Comparison of ENCODE assay signal across 1 cellular context in the genomic region with DNA sequence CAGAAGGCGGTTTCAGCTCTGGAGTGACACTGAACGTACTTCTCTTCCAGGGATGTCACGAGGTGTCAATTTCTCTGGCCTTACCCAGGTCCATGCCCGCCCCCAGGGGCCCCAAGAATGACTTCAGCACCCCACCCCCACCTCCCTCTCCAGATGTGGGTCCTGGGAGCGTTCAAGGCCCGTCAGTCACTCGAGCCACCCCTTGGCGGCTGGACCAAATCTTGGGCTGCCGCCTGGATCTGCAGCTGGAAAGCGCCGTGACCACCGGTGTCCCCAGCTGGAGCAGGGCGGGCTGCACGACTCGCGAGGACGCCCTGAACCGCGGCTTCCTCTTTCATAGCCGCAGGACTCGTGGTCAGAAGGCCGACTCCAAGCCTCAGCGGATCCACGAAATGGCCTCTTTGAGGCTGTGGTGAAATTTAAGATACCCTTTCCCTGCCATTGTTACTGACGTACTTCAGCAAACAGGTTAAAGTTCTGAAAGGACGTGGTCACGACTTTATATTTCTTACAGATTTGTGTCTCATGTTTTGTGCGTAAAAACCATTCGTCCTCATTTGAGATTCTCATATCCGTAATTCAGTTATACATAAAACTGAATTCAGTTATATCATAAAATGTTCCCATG.
TF ChIP-seq lines count a peak whose summit lies in the region.

No MANE protein-coding gene starts in this region.

TF ChIP-seq in K562, 482 proteins besides CTCF, POLR2A, EP300 and RAD21 (continued from another document and continues in another):
- TF ChIP-seq, protein P1, sequence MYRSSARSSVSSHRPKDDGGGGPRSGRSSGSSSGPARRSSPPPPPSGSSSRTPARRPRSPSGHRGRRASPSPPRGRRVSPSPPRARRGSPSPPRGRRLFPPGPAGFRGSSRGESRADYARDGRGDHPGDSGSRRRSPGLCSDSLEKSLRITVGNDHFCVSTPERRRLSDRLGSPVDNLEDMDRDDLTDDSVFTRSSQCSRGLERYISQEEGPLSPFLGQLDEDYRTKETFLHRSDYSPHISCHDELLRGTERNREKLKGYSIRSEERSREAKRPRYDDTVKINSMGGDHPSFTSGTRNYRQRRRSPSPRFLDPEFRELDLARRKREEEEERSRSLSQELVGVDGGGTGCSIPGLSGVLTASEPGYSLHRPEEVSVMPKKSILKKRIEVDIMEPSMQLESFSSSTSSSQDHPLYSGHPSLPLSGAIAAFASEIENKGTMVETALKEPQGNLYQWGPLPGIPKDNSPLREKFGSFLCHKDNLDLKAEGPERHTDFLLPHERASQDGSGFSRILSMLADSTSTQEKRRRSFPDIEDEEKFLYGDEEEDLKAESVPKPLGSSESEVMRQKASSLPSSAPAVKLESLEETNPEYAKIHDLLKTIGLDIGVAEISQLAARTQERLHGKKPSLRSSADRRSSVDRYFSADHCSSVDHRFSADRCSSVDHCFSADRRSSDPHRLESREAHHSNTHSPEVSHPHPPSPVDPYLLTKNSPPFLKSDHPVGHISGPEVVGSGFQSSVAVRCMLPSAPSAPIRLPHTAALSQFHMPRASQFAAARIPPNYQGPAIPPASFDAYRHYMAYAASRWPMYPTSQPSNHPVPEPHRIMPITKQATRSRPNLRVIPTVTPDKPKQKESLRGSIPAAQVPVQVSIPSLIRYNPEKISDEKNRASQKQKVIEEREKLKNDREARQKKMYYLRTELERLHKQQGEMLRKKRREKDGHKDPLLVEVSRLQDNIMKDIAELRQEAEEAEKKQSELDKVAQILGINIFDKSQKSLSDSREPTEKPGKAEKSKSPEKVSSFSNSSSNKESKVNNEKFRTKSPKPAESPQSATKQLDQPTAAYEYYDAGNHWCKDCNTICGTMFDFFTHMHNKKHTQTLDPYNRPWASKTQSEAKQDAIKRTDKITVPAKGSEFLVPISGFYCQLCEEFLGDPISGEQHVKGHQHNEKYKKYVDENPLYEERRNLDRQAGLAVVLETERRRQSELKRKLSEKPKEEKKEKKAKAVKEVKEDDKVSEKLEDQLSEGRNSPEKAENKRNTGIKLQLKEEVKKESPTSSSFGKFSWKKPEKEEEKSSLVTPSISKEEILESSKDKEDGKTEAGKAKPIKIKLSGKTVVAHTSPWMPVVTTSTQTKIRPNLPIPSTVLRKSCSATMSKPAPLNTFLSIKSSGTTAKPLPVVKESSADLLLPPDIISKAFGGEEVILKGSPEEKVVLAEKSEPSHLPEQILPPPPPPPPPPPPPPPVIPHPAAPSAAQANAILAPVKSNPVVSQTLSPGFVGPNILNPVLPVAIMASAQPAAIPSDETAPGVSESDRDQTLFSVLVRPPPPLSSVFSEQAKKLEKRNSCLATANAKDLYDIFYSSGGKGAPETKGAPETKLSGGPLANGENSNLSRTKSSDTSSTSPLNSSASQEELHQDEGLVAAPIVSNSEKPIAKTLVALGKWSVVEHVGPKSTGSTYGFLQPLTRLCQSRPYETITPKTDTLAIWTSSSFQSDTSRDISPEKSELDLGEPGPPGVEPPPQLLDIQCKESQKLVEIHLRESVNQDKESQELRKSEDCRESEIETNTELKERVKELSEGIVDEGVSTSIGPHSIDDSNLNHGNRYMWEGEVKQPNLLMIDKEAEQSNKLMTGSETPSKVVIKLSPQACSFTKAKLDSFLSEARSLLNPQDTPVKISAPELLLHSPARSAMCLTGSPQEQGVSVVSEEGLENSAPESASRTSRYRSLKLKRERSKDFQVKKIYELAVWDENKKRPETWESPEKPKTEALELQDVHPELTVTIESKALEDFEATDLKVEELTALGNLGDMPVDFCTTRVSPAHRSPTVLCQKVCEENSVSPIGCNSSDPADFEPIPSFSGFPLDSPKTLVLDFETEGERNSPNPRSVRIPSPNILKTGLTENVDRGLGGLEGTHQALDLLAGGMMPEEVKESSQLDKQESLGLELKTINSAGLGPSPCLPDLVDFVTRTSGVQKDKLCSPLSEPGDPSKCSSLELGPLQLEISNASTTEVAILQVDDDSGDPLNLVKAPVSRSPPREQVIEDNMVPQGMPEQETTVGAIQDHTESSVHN (IDR thresholded peaks at IDR 0.05; ENCODE audit: borderline replicate concordance in 1 of 2, low read depth in 1 of 2), result peak in 1 of 2 experiments; percentile 66; a peak in 2 of 4 replicates
- peak; percentile 75 to 84 for TF ChIP-seq TRIM24 (IDR thresholded peaks at IDR 0.05)
- TF ChIP-seq, protein P2, sequence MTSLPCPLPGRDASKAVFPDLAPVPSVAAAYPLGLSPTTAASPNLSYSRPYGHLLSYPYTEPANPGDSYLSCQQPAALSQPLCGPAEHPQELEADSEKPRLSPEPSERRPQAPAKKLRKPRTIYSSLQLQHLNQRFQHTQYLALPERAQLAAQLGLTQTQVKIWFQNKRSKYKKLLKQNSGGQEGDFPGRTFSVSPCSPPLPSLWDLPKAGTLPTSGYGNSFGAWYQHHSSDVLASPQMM (CRISPR knock-in tag; IDR thresholded peaks at IDR 0.05), result no peak
- TF ChIP-seq, protein P3, sequence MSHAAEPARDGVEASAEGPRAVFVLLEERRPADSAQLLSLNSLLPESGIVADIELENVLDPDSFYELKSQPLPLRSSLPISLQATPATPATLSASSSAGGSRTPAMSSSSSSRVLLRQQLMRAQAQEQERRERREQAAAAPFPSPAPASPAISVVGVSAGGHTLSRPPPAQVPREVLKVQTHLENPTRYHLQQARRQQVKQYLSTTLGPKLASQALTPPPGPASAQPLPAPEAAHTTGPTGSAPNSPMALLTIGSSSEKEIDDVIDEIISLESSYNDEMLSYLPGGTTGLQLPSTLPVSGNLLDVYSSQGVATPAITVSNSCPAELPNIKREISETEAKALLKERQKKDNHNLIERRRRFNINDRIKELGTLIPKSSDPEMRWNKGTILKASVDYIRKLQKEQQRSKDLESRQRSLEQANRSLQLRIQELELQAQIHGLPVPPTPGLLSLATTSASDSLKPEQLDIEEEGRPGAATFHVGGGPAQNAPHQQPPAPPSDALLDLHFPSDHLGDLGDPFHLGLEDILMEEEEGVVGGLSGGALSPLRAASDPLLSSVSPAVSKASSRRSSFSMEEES (CRISPR knock-in tag; IDR thresholded peaks at IDR 0.05), result peak; percentile 90
- no peak for TF ChIP-seq TGIF2 (CRISPR knock-in tag; IDR thresholded peaks at IDR 0.05)
- 0 out of 2 replicates have a peak, but pooled peaks have one; percentile 20 for TF ChIP-seq PML (IDR thresholded peaks at IDR 0.05; ENCODE audit: low read length)
- TF ChIP-seq SNRNP70 (optimal IDR thresholded peaks at IDR 0.05; ENCODE audit: low read depth, low read length), result no peak
- TF ChIP-seq, protein P4, sequence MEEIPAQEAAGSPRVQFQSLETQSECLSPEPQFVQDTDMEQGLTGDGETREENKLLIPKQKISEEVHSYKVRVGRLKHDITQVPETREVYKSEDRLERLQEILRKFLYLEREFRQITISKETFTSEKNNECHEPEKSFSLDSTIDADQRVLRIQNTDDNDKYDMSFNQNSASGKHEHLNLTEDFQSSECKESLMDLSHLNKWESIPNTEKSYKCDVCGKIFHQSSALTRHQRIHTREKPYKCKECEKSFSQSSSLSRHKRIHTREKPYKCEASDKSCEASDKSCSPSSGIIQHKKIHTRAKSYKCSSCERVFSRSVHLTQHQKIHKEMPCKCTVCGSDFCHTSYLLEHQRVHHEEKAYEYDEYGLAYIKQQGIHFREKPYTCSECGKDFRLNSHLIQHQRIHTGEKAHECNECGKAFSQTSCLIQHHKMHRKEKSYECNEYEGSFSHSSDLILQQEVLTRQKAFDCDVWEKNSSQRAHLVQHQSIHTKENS (CRISPR knock-in tag; IDR thresholded peaks at IDR 0.05), result no peak
- no peak; the same call in 1 of the 2 replicates for TF ChIP-seq BHLHE40 (IDR thresholded peaks at IDR 0.05; ENCODE audit: low read length)
- peak; percentile 27; the same call in 1 of the 2 replicates for TF ChIP-seq GATAD2A (IDR thresholded peaks at IDR 0.05)
- peak; percentile 44 for TF ChIP-seq MBD2 (IDR thresholded peaks at IDR 0.05; ENCODE audit: borderline replicate concordance, low read depth)
- TF ChIP-seq SAFB2 (IDR thresholded peaks at IDR 0.05; ENCODE audit: borderline replicate concordance, low read depth, low read length, severe bottlenecking), result no peak
- TF ChIP-seq, protein P5, sequence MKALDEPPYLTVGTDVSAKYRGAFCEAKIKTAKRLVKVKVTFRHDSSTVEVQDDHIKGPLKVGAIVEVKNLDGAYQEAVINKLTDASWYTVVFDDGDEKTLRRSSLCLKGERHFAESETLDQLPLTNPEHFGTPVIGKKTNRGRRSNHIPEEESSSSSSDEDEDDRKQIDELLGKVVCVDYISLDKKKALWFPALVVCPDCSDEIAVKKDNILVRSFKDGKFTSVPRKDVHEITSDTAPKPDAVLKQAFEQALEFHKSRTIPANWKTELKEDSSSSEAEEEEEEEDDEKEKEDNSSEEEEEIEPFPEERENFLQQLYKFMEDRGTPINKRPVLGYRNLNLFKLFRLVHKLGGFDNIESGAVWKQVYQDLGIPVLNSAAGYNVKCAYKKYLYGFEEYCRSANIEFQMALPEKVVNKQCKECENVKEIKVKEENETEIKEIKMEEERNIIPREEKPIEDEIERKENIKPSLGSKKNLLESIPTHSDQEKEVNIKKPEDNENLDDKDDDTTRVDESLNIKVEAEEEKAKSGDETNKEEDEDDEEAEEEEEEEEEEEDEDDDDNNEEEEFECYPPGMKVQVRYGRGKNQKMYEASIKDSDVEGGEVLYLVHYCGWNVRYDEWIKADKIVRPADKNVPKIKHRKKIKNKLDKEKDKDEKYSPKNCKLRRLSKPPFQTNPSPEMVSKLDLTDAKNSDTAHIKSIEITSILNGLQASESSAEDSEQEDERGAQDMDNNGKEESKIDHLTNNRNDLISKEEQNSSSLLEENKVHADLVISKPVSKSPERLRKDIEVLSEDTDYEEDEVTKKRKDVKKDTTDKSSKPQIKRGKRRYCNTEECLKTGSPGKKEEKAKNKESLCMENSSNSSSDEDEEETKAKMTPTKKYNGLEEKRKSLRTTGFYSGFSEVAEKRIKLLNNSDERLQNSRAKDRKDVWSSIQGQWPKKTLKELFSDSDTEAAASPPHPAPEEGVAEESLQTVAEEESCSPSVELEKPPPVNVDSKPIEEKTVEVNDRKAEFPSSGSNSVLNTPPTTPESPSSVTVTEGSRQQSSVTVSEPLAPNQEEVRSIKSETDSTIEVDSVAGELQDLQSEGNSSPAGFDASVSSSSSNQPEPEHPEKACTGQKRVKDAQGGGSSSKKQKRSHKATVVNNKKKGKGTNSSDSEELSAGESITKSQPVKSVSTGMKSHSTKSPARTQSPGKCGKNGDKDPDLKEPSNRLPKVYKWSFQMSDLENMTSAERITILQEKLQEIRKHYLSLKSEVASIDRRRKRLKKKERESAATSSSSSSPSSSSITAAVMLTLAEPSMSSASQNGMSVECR (CRISPR knock-in tag; IDR thresholded peaks at IDR 0.05), result no peak
- TF ChIP-seq FOXA1 (IDR thresholded peaks at IDR 0.05; ENCODE audit: borderline replicate concordance), result no peak
- TF ChIP-seq ZNF12 (CRISPR knock-in tag; IDR thresholded peaks at IDR 0.05), result 0 out of 2 replicates have a peak, but pooled peaks have one; percentile 19
- peak; percentile 57; the same call in 1 of the 2 replicates for TF ChIP-seq DIDO1 (tag; IDR thresholded peaks at IDR 0.05; ENCODE audit: low read depth)
- TF ChIP-seq ZNF589 (CRISPR knock-in tag; IDR thresholded peaks at IDR 0.05; ENCODE audit: low read depth), result peak; percentile 78
- TF ChIP-seq ZNF23 (CRISPR knock-in tag; IDR thresholded peaks at IDR 0.05), result no peak
- TF ChIP-seq ZBTB7A (IDR thresholded peaks at IDR 0.05; ENCODE audit: borderline replicate concordance, control insufficient read depth, low read depth, low read length), result peak; percentile 37; the same call in 1 of the 2 replicates
- no peak; the same call in 1 of the 2 replicates for TF ChIP-seq ZBTB17 (CRISPR knock-in tag; IDR thresholded peaks at IDR 0.05)
- no peak; the same call in 1 of the 2 replicates for TF ChIP-seq SUPT5H (IDR thresholded peaks at IDR 0.05)
- TF ChIP-seq HDGF (IDR thresholded peaks at IDR 0.05), result no peak
- TF ChIP-seq ZNF217 (CRISPR knock-in tag; IDR thresholded peaks at IDR 0.05), result no peak
- TF ChIP-seq FIP1L1 (IDR thresholded peaks at IDR 0.05; ENCODE audit: low read depth, low read length, poor library complexity, severe bottlenecking), result no peak
- peak; percentile 26 for TF ChIP-seq SOX6 (IDR thresholded peaks at IDR 0.05)
- TF ChIP-seq SMAD4 (CRISPR knock-in tag; conservative IDR thresholded peaks at IDR 0.05), result peak; percentile 13; the same call in 1 of the 2 replicates
- no peak for TF ChIP-seq ZSCAN32 (CRISPR knock-in tag; IDR thresholded peaks at IDR 0.05)
- TF ChIP-seq ADNP (tag; IDR thresholded peaks at IDR 0.05), result no peak
- TF ChIP-seq PURB (CRISPR knock-in tag; IDR thresholded peaks at IDR 0.05; ENCODE audit: low read depth), result no peak
- no peak for TF ChIP-seq EHMT2 (IDR thresholded peaks at IDR 0.05)
- no peak for TF ChIP-seq U2AF1 (optimal IDR thresholded peaks at IDR 0.05; ENCODE audit: low read depth, low read length)
- TF ChIP-seq TAL1 (IDR thresholded peaks at IDR 0.05), result peak; percentile 23; the same call in 1 of the 2 replicates
- TF ChIP-seq, protein P6, sequence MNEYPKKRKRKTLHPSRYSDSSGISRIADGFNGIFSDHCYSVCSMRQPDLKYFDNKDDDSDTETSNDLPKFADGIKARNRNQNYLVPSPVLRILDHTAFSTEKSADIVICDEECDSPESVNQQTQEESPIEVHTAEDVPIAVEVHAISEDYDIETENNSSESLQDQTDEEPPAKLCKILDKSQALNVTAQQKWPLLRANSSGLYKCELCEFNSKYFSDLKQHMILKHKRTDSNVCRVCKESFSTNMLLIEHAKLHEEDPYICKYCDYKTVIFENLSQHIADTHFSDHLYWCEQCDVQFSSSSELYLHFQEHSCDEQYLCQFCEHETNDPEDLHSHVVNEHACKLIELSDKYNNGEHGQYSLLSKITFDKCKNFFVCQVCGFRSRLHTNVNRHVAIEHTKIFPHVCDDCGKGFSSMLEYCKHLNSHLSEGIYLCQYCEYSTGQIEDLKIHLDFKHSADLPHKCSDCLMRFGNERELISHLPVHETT (CRISPR knock-in tag; conservative IDR thresholded peaks at IDR 0.05 in 1 of 2, IDR thresholded peaks at IDR 0.05 in 1 of 2), result no peak
- no peak; the same call in 1 of the 2 replicates for TF ChIP-seq LEF1 (IDR thresholded peaks at IDR 0.05)
- TF ChIP-seq CHD1 (IDR thresholded peaks at IDR 0.05; ENCODE audit: low read length), result peak; percentile 83
- TF ChIP-seq, protein P7, sequence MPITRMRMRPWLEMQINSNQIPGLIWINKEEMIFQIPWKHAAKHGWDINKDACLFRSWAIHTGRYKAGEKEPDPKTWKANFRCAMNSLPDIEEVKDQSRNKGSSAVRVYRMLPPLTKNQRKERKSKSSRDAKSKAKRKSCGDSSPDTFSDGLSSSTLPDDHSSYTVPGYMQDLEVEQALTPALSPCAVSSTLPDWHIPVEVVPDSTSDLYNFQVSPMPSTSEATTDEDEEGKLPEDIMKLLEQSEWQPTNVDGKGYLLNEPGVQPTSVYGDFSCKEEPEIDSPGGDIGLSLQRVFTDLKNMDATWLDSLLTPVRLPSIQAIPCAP (CRISPR knock-in tag; IDR thresholded peaks at IDR 0.05; ENCODE audit: borderline replicate concordance), result no peak
- TF ChIP-seq CBX8 (IDR thresholded peaks at IDR 0.05; ENCODE audit: borderline replicate concordance, extremely low read depth, low read depth, low read length, poor library complexity, severe bottlenecking), result no peak
- TF ChIP-seq NFIC (IDR thresholded peaks at IDR 0.05), result peak; percentile 69
- no peak; the same call in 1 of the 2 replicates for TF ChIP-seq GTF2A2 (tag; IDR thresholded peaks at IDR 0.05)
- TF ChIP-seq, protein P8, sequence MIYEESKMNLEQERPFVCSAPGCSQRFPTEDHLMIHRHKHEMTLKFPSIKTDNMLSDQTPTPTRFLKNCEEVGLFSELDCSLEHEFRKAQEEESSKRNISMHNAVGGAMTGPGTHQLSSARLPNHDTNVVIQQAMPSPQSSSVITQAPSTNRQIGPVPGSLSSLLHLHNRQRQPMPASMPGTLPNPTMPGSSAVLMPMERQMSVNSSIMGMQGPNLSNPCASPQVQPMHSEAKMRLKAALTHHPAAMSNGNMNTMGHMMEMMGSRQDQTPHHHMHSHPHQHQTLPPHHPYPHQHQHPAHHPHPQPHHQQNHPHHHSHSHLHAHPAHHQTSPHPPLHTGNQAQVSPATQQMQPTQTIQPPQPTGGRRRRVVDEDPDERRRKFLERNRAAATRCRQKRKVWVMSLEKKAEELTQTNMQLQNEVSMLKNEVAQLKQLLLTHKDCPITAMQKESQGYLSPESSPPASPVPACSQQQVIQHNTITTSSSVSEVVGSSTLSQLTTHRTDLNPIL (CRISPR knock-in tag; IDR thresholded peaks at IDR 0.05), result no peak
